Comparison of ENCODE assay signal across 8 cellular contexts in the genomic region with DNA sequence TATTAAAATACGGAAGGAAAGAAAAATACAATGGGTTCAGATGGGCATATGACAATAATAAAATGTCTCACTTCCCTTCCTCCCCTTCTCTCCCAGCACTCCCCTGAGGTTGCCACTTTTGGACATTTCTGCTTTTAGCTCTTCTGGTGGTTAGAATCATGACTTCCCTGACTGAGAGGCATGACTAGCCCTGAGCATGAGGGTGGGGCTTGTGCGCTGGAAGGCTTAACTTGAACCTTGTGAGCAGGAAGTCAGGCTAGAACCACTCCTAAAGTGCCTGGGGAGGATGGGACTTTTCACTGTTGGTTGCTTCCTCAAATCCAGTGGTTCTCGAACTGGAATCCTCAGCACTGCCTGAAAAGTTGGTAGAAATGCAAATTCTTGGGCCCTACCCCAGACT. TPM values are rescaled to one million over a fixed set of nuclear protein-coding genes. Genes with fewer than 3 reads are reported as not detected.
DNase-seq lines count a peak whose midpoint lies in the region; ATAC-seq, FAIRE-seq and TF ChIP-seq lines count a peak whose summit lies in the region.

No MANE protein-coding gene starts in this region.

- H3K27ac ChIP-seq in GM23248 (no peak overlapping the region), Karpas-422 (ENCODE audit: low read length) (peak overlapping the region; percentile 87)

- 31 to 33% methylated on average over 3 of the region's 3 CpGs for WGBS in GM23248 (ENCODE audit: low coverage in 1 of 2, low lambda C conversion rate in 2 of 2, missing lambda C conversion rate in 2 of 2), 2 experiments

- TF ChIP-seq CTCF in bronchial epithelial cell (IDR thresholded peaks at IDR 0.05; ENCODE audit: insufficient read depth, low read length, severe bottlenecking) = no peak

- H3K4me3 ChIP-seq in GM23248 (no peak overlapping the region), Karpas-422 (ENCODE audit: low read length) (peak overlapping the region; percentile 27; the same call in 1 of the 2 replicates), bronchial epithelial cell (ENCODE audit: low read depth, low read length) (no peak overlapping the region)

- H3K36me3 Mint-ChIP-seq in immature natural killer cell = no peaks in the 10 kb centered on the region

- H3K36me3 ChIP-seq in GM23248 (ENCODE audit: low read depth) (no peaks in the 10 kb centered on the region), Karpas-422 (ENCODE audit: insufficient read depth, low read length) (no peaks in the 10 kb centered on the region), bronchial epithelial cell (ENCODE audit: control insufficient read depth, insufficient read depth, low read length) (no peaks in the 10 kb centered on the region)

- H3K27ac Mint-ChIP-seq in immature natural killer cell = no peak overlapping the region

- H2AFZ ChIP-seq in GM23248 = no peak overlapping the region
- H2AFZ ChIP-seq in Karpas-422 (ENCODE audit: low read length) = peak overlapping the region; percentile 59

- ATAC-seq in GM18519 (IDR thresholded peaks at IDR 0.05; ENCODE audit: low FRiP score, unreplicated experiment) (peak; percentile 46), sciatic nerve (peak; percentile 89)

- H3K79me2 ChIP-seq in GM23248 (ENCODE audit: insufficient read depth) (no peaks in the 10 kb centered on the region), Karpas-422 (ENCODE audit: low read length) (no peaks in the 10 kb centered on the region)

- no peaks in the 10 kb centered on the region for H3K4me1 ChIP-seq in GM23248 (ENCODE audit: insufficient read depth)
- H3K4me1 ChIP-seq in Karpas-422 (ENCODE audit: low read length) = peaks cover 61% of the 10 kb centered on the region

- in situ Hi-C loops in GM23248 (cut with MboI) = loop anchor here (25.0 kb wide), 1 partner anchor 228 kb away; no protein-coding TSS in a partner anchor

- no peaks in the 10 kb centered on the region for H4K20me1 ChIP-seq in GM23248 (ENCODE audit: insufficient read depth)
- no peaks in the 10 kb centered on the region for H4K20me1 ChIP-seq in Karpas-422 (ENCODE audit: insufficient read depth, low read depth, low read length)

- H3K27me3 ChIP-seq in GM23248 (replicated peaks; ENCODE audit: insufficient read depth) (peaks cover 20% of the 10 kb centered on the region), Karpas-422 (ENCODE audit: low read length) (no peaks in the 10 kb centered on the region), bronchial epithelial cell (ENCODE audit: control insufficient read depth, insufficient read depth, low read length) (no peaks in the 10 kb centered on the region)

- intact Hi-C loops in sciatic nerve (cut with DNase I) = no loop called here

- H3K9me3 ChIP-seq in GM23248 (ENCODE audit: low read depth) = no peaks in the 10 kb centered on the region
- H3K9me3 ChIP-seq in Karpas-422 (ENCODE audit: low read length) = no peaks in the 10 kb centered on the region

- H3K4me2 ChIP-seq in GM23248 (ENCODE audit: unreplicated experiment) = no peak overlapping the region
- H3K4me2 ChIP-seq in Karpas-422 (ENCODE audit: low read depth, low read length, poor library complexity, severe bottlenecking) = peak overlapping the region; percentile 64

- peak overlapping the region in 1 of 5 donors; percentile 55 for H3K4me3 Mint-ChIP-seq in immature natural killer cell

- H3K9ac ChIP-seq in GM23248 (no peak overlapping the region), Karpas-422 (ENCODE audit: low read length) (peak overlapping the region; percentile 42)

- H3K27me3 Mint-ChIP-seq in immature natural killer cell (ENCODE audit: low read depth in 3 of 3) = peaks cover 19 to 53% (median 23%) of the 10 kb centered on the region in 3 donors

- H3F3A ChIP-seq in GM23248 (ENCODE audit: insufficient read depth) = no peaks in the 10 kb centered on the region

- FAIRE-seq in bronchial epithelial cell (lab: Jason Lieb, UNC) = peak; percentile 13

- DNase-seq in GM23248 = peak; percentile 6
- DNase-seq in Karpas-422 = peak; percentile 97
- DNase-seq in bronchial epithelial cell (ENCODE audit: low read depth) = no peak
- no peak for DNase-seq in sciatic nerve (ENCODE audit: low spot score)
- no peak for DNase-seq in epidermal melanocyte (ENCODE audit: insufficient read length, low spot score)
- no peak for DNase-seq in immature natural killer cell
- DNase-seq in SW 1271 (lab: John Stamatoyannopoulos, UW) = no peak

- H3K9me3 Mint-ChIP-seq in immature natural killer cell = no peaks in the 10 kb centered on the region

- peaks cover 35 to 54% of the 10 kb centered on the region in 2 donors for H3K4me1 Mint-ChIP-seq in immature natural killer cell

- H3K9me2 ChIP-seq in GM23248 (ENCODE audit: insufficient read depth) (no peaks in the 10 kb centered on the region), Karpas-422 (replicated peaks; ENCODE audit: insufficient read depth, low read length) (no peaks in the 10 kb centered on the region)

RNA-seq across cellular contexts. Expression of gene ARHGAP25, which starts 19.7 kb away (rescaled TPM):
- total RNA-seq in GM23248 (2014; rRNA removed; shearing (Covaris generic)) = not detected in 2 replicates
- polyA plus RNA-seq in GM23248 (2016; fragmentation: Nextera tagmentation; extraction: Ambion mirVana) (not detected in 2 replicates), immature natural killer cell (100 to 1,000 TPM; 107 to 282 (median 117) TPM)
- 172 and 213 TPM in 2 replicates for total RNA-seq in Karpas-422 (2014; rRNA removed; shearing (Covaris generic); ENCODE audit: low replicate concordance)
- total RNA-seq in bronchial epithelial cell (0.77 and 0.79 TPM in 2 replicates), sciatic nerve (21.6 TPM)

Comparison
In these comparisons a context has a peak if more than half of its experiments do, and no peak if none do; other contexts are left out.
1. DNase-seq: peak in GM23248 (single experiment) and Karpas-422 (single experiment); none in bronchial epithelial cell (single experiment), sciatic nerve (single experiment), epidermal melanocyte (single experiment), immature natural killer cell (0 of 3) and SW 1271 (0 of 2).
2. RNA of gene ARHGAP25, which starts 19.7 kb away (total RNA-seq): 172 to 213 TPM in Karpas-422 and 21.6 TPM in sciatic nerve (single experiment); 0.77 to 0.79 TPM in bronchial epithelial cell and not detected in GM23248; every median in the first group is over 10 times any median in the second.